Comparison of ENCODE assay signal across 8 cellular contexts in the genomic region with DNA sequence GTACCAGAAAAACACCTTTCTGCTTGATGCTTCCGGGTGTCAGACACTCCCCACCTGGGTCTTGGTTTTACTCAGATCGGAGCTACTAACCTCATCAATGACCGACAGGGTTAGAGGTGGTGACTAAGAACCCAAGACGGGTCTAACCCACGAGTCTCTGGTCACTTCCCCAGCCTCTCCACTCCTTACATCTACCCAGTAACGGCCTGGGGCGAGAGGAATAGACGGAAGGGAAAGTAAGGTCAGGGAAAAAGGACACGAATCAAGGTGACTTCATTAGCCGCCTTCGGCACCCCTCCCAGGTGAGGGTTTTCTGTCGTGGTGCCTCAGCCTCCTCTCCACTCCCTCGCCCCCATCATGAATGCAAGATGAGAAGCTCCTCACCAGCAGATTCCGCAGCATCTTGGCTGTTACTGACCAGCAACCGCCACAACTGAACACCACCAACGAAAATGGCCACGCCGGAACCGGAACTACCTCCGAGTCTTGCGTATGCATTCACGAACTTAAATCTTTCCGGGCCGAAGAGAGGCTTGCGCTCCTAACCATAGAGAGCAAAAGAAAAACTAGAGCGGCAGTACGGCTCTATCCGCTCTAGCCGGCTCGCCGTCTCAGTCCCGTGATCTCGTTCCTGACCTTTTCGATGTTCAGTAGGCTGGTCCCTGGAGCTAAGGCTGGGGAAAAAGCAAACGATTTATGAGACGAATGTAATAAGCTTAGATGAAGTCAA. TPM values are rescaled to one million over a fixed set of nuclear protein-coding genes. Genes with fewer than 3 reads are reported as not detected.
DNase-seq lines count a peak whose midpoint lies in the region; ATAC-seq and TF ChIP-seq lines count a peak whose summit lies in the region.

A gene with protein sequence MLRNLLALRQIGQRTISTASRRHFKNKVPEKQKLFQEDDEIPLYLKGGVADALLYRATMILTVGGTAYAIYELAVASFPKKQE (minus strand): TSS at position 469 of the 730 bp plus-strand sequence. CDS start 67 bp downstream, at position 402.

- DNase-seq in GM10248 (ENCODE audit: extremely low spot score) (peak; percentile 84), NCI-H1105 (lab: John Stamatoyannopoulos, UW) (peak; percentile 97), SKM-1 treated with dmso at 0.1 percent for 144 hours (lab: John Stamatoyannopoulos, UW; ENCODE audit: unreplicated experiment) (peak; percentile 94), glomerular endothelial cell (ENCODE audit: extremely low read depth, low read depth, low spot score) (peak; percentile 92), occipital lobe (lab: John Stamatoyannopoulos, UW) (peak; percentile 92)

- POLR2A ChIA-PET in GM10248 (lab: Yijun Ruan, JAX): no interaction called here

- H3K36me3 Mint-ChIP-seq in activated naive CD8-positive, alpha-beta T cell: peaks cover 5% of the 10 kb centered on the region

- CTCF ChIA-PET in GM10248 (lab: Yijun Ruan, JAX): interaction anchor here (1.0 to 2.3 kb wide), 4 partner anchors 15 to 34 kb away, joined by 3 to 12 read pairs (median 6); no protein-coding TSS in a partner anchor

- H3K27me3 Mint-ChIP-seq in activated naive CD8-positive, alpha-beta T cell: no peaks in the 10 kb centered on the region

- no peak for TF ChIP-seq CTCF in GM10248 (IDR thresholded peaks at IDR 0.05; ENCODE audit: control extremely low read depth, extremely low read depth, low read depth, missing control alignments)

- H3K4me1 Mint-ChIP-seq in activated naive CD8-positive, alpha-beta T cell (ENCODE audit: low read depth): peaks cover 41% of the 10 kb centered on the region

- peak within 1 kb of the TSS; percentile 79 for H3K27ac ChIP-seq in temporal lobe (ENCODE audit: low read depth, low read length)

- no peaks in the 10 kb centered on the region for H3K9me3 Mint-ChIP-seq in activated naive CD8-positive, alpha-beta T cell (ENCODE audit: low read depth)

- ATAC-seq in HG02623 (IDR thresholded peaks at IDR 0.05; ENCODE audit: unreplicated experiment): peak; percentile 97

- H3K27ac Mint-ChIP-seq in activated naive CD8-positive, alpha-beta T cell: peak within 1 kb of the TSS; percentile 99

- peak within 1 kb of the TSS; percentile 99 for H3K4me3 Mint-ChIP-seq in activated naive CD8-positive, alpha-beta T cell

RNA-seq across cellular contexts. Expression of the gene that starts here (rescaled TPM):
- total RNA-seq in glomerular endothelial cell: 245 and 274 TPM in 2 replicates
- 129 TPM for total RNA-seq in occipital lobe
- 96.9 TPM for total RNA-seq in temporal lobe

Comparison
In these comparisons a context has a peak if more than half of its experiments do, and no peak if none do; other contexts are left out.
1. Peak in every context shown above with its lines: DNase-seq, ATAC-seq and H3K27ac ChIP-seq.